Comparison of ENCODE assay signal across 16 cellular contexts in genomic region chr2:2876350-2877042, GRCh38.
"Had no signal": no experiment of that assay in that cellular context is flagged by ENCODE, and none has a peak within 500 bp of the region (broad histone marks: within the 10 kb centered on the region; RNA-seq: fewer than 3 reads in every experiment).

No MANE protein-coding gene starts in this region.

- DNase-seq: activated CD4-positive, CD25-positive, alpha-beta regulatory T cell; activated gamma-delta T cell; activated T-cell treated with anti-CD3 and anti-CD28 coated beads, Interleukin-2, amount 50 U/mL, for 4 hours; foreskin keratinocyte; heart left ventricle; left lung; mesenchymal stem cell; right lobe of liver; stimulated activated CD4-positive, alpha-beta T cell treated with anti-CD3 and anti-CD28 coated beads, Interleukin-12 subunit alpha, Interleukin-12 subunit beta, amount 100 ng/mL, for 4 hours; stimulated activated naive CD4-positive, alpha-beta T cell treated with Interleukin-2 at 50 U/mL for 16 hours; T-helper 2 cell had no signal

- H3K4me3 Mint-ChIP-seq: activated naive CD8-positive, alpha-beta T cell; activated T-cell treated with anti-CD3 and anti-CD28 coated beads, Interleukin-2, amount 50 U/mL, for 4 hours; type B pancreatic cell had no signal

- H3K9me3 Mint-ChIP-seq: activated T-cell treated with anti-CD3 and anti-CD28 coated beads, Interleukin-2, amount 50 U/mL, for 4 hours; type B pancreatic cell had no signal

- H3K27me3 Mint-ChIP-seq: activated naive CD8-positive, alpha-beta T cell had no signal

- H3K36me3 ChIP-seq: breast epithelium, heart left ventricle, left lung, right lobe of liver, suprapubic skin had no signal

- ATAC-seq: activated T-cell treated with anti-CD3 and anti-CD28 coated beads, Interleukin-2, amount 50 U/mL, for 4 hours; foreskin keratinocyte; heart left ventricle; left lung; right lobe of liver; SK-N-SH treated with all-trans-retinoic acid at 6 μM for 48 hours had no signal

- H3K4me1 ChIP-seq: breast epithelium, foreskin keratinocyte, heart left ventricle, left lung, right lobe of liver, suprapubic skin had no signal

- H3K9me3 ChIP-seq: left lung, right lobe of liver, suprapubic skin had no signal

- H3K27ac Mint-ChIP-seq: activated naive CD8-positive, alpha-beta T cell; type B pancreatic cell had no signal

- H3K27me3 ChIP-seq: foreskin keratinocyte, left lung, right lobe of liver, suprapubic skin had no signal

- H3K36me3 Mint-ChIP-seq: activated naive CD8-positive, alpha-beta T cell; type B pancreatic cell had no signal

- H3K27ac ChIP-seq: breast epithelium, foreskin keratinocyte, heart left ventricle, left lung, right lobe of liver, suprapubic skin had no signal

- H3K4me3 ChIP-seq: breast epithelium, heart left ventricle, left lung, right lobe of liver, suprapubic skin had no signal
